2 cellular contexts compared by ENCODE assay signal in genomic region chr5:93604119-93604963, GRCh38.
TF ChIP-seq lines count a peak whose summit lies in the region.

No MANE protein-coding gene starts in this region.

TF ChIP-seq in A549, 52 proteins besides CTCF, POLR2A, EP300 and RAD21 (continued from another document):
- TF ChIP-seq, protein P1, sequence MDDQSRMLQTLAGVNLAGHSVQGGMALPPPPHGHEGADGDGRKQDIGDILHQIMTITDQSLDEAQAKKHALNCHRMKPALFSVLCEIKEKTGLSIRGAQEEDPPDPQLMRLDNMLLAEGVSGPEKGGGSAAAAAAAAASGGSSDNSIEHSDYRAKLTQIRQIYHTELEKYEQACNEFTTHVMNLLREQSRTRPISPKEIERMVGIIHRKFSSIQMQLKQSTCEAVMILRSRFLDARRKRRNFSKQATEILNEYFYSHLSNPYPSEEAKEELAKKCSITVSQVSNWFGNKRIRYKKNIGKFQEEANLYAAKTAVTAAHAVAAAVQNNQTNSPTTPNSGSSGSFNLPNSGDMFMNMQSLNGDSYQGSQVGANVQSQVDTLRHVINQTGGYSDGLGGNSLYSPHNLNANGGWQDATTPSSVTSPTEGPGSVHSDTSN (IDR thresholded peaks at IDR 0.05) = no peak
- TF ChIP-seq TFCP2L1 (CRISPR knock-in tag; IDR thresholded peaks at IDR 0.05) = no peak
- TF ChIP-seq ZNF302 (CRISPR knock-in tag; IDR thresholded peaks at IDR 0.05) = no peak
- TF ChIP-seq ZC3H11A (IDR thresholded peaks at IDR 0.05) = no peak
- TF ChIP-seq, protein P2, sequence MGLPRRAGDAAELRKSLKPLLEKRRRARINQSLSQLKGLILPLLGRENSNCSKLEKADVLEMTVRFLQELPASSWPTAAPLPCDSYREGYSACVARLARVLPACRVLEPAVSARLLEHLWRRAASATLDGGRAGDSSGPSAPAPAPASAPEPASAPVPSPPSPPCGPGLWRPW (IDR thresholded peaks at IDR 0.05) = no peak
- no peak for TF ChIP-seq HOXB5 (CRISPR knock-in tag; IDR thresholded peaks at IDR 0.05)
- no peak for TF ChIP-seq E2F6 (IDR thresholded peaks at IDR 0.05; ENCODE audit: borderline replicate concordance, low read depth)
- TF ChIP-seq, protein P3, sequence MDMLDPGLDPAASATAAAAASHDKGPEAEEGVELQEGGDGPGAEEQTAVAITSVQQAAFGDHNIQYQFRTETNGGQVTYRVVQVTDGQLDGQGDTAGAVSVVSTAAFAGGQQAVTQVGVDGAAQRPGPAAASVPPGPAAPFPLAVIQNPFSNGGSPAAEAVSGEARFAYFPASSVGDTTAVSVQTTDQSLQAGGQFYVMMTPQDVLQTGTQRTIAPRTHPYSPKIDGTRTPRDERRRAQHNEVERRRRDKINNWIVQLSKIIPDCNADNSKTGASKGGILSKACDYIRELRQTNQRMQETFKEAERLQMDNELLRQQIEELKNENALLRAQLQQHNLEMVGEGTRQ (IDR thresholded peaks at IDR 0.05) = no peak

TF ChIP-seq in GM23338, 12 proteins besides CTCF, POLR2A, EP300 and RAD21 (continued from another document):
- TF ChIP-seq EZH2 (IDR thresholded peaks at IDR 0.05; ENCODE audit: low read depth, unreplicated experiment) = peak; percentile 51
- TF ChIP-seq, protein P4, sequence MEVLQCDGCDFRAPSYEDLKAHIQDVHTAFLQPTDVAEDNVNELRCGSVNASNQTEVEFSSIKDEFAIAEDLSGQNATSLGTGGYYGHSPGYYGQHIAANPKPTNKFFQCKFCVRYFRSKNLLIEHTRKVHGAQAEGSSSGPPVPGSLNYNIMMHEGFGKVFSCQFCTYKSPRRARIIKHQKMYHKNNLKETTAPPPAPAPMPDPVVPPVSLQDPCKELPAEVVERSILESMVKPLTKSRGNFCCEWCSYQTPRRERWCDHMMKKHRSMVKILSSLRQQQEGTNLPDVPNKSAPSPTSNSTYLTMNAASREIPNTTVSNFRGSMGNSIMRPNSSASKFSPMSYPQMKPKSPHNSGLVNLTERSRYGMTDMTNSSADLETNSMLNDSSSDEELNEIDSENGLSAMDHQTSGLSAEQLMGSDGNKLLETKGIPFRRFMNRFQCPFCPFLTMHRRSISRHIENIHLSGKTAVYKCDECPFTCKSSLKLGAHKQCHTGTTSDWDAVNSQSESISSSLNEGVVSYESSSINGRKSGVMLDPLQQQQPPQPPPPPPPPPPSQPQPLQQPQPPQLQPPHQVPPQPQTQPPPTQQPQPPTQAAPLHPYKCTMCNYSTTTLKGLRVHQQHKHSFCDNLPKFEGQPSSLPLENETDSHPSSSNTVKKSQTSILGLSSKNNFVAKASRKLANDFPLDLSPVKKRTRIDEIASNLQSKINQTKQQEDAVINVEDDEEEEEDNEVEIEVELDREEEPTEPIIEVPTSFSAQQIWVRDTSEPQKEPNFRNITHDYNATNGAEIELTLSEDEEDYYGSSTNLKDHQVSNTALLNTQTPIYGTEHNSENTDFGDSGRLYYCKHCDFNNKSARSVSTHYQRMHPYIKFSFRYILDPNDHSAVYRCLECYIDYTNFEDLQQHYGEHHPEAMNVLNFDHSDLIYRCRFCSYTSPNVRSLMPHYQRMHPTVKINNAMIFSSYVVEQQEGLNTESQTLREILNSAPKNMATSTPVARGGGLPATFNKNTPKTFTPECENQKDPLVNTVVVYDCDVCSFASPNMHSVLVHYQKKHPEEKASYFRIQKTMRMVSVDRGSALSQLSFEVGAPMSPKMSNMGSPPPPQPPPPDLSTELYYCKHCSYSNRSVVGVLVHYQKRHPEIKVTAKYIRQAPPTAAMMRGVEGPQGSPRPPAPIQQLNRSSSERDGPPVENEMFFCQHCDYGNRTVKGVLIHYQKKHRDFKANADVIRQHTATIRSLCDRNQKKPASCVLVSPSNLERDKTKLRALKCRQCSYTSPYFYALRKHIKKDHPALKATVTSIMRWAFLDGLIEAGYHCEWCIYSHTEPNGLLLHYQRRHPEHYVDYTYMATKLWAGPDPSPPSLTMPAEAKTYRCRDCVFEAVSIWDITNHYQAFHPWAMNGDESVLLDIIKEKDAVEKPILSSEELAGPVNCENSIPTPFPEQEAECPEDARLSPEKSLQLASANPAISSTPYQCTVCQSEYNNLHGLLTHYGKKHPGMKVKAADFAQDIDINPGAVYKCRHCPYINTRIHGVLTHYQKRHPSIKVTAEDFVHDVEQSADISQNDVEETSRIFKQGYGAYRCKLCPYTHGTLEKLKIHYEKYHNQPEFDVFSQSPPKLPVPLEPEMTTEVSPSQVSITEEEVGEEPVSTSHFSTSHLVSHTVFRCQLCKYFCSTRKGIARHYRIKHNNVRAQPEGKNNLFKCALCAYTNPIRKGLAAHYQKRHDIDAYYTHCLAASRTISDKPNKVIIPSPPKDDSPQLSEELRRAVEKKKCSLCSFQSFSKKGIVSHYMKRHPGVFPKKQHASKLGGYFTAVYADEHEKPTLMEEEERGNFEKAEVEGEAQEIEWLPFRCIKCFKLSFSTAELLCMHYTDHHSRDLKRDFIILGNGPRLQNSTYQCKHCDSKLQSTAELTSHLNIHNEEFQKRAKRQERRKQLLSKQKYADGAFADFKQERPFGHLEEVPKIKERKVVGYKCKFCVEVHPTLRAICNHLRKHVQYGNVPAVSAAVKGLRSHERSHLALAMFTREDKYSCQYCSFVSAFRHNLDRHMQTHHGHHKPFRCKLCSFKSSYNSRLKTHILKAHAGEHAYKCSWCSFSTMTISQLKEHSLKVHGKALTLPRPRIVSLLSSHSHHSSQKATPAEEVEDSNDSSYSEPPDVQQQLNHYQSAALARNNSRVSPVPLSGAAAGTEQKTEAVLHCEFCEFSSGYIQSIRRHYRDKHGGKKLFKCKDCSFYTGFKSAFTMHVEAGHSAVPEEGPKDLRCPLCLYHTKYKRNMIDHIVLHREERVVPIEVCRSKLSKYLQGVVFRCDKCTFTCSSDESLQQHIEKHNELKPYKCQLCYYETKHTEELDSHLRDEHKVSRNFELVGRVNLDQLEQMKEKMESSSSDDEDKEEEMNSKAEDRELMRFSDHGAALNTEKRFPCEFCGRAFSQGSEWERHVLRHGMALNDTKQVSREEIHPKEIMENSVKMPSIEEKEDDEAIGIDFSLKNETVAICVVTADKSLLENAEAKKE (CRISPR knock-in tag; IDR thresholded peaks at IDR 0.05) = no peak
